1 cellular context compared by ENCODE assay signal in the genomic region with DNA sequence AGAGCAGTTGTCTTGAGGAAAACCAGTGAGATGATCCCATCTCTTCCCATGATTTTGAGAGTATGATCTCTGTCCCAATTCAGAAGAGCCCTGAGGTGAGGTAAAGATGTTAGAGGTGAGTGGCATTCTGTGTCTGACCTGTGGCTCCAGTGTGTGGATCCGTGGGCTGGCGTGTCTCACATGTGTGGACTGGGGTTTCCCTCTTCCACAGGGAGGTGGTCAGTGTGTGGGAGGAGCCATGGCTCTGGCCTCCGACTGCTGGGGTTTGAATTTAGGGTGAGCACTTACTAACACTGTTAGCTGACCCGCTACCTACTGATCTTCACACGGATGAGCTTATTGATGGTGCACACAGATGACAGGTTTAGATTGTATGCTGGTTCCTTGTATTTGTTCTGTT.
TF ChIP-seq lines count a peak whose summit lies in the region.

No MANE protein-coding gene starts in this region.

TF ChIP-seq in IMR-90, 13 proteins besides CTCF, POLR2A, EP300 and RAD21:
- TF ChIP-seq CHD1 (IDR thresholded peaks at IDR 0.05; ENCODE audit: low read depth, low read length), result no peak
- no peak for TF ChIP-seq RCOR1 (IDR thresholded peaks at IDR 0.05; ENCODE audit: insufficient replicate concordance, low read length)
- TF ChIP-seq NFE2L2 (IDR thresholded peaks at IDR 0.05; ENCODE audit: low read depth, low read length), result no peak
- TF ChIP-seq RFX5 (IDR thresholded peaks at IDR 0.05; ENCODE audit: low read depth, low read length), result no peak
- no peak for TF ChIP-seq ELK1 (IDR thresholded peaks at IDR 0.05; ENCODE audit: borderline replicate concordance, low read depth, low read length)
- no peak for TF ChIP-seq FOS (IDR thresholded peaks at IDR 0.05; ENCODE audit: low read depth, low read length)
- no peak for TF ChIP-seq MXI1 (IDR thresholded peaks at IDR 0.05; ENCODE audit: borderline replicate concordance, low read depth, low read length)
- TF ChIP-seq MAZ (IDR thresholded peaks at IDR 0.05; ENCODE audit: borderline replicate concordance, low read depth, low read length), result no peak
- no peak for TF ChIP-seq MAFK (IDR thresholded peaks at IDR 0.05; ENCODE audit: low read depth, low read length)
- TF ChIP-seq CEBPB (IDR thresholded peaks at IDR 0.05; ENCODE audit: low read depth, low read length), result no peak
- no peak for TF ChIP-seq USF2 (IDR thresholded peaks at IDR 0.05; ENCODE audit: low read depth, low read length)
- no peak for TF ChIP-seq BHLHE40 (IDR thresholded peaks at IDR 0.05; ENCODE audit: low read depth, low read length)
